Comparison of ENCODE assay signal across 8 cellular contexts in genomic region chr3:42013652-42014442, GRCh38. TPM values are rescaled to one million over a fixed set of nuclear protein-coding genes. Genes with fewer than 3 reads are reported as not detected.
A peak's percentile ranks its signal among the peaks of the same experiment; 100 is the strongest.
DNase-seq lines count a peak whose midpoint lies in the region; ATAC-seq, FAIRE-seq and TF ChIP-seq lines count a peak whose summit lies in the region.

No MANE protein-coding gene starts in this region.

- H3K4me3 ChIP-seq in BE2C (ENCODE audit: low read depth, low read length) (peak overlapping the region; percentile 78), esophagus squamous epithelium (peak overlapping the region; percentile 86 to 96 (median 90))

- FAIRE-seq in GM19239 (lab: Jason Lieb, UNC) = no peak

- no peaks in the 10 kb centered on the region for H3K27me3 ChIP-seq in BE2C
- no peaks in the 10 kb centered on the region for H3K27me3 ChIP-seq in esophagus squamous epithelium

- peak overlapping the region; percentile 87 to 97 (median 92) for H3K27ac ChIP-seq in esophagus squamous epithelium

- no peaks in the 10 kb centered on the region for H3K36me3 Mint-ChIP-seq in neural crest cell (ENCODE audit: low read depth)

- H3K27ac Mint-ChIP-seq in neural crest cell (ENCODE audit: unreplicated experiment) = no peak overlapping the region

- WGBS in esophagus squamous epithelium, 2 donors = 0% methylated on average over 5 to 7 of the region's 110 CpGs

- TF ChIP-seq CTCF in BE2C (IDR thresholded peaks at IDR 0.05; ENCODE audit: low read depth, low read length) (no peak), esophagus squamous epithelium (IDR thresholded peaks at IDR 0.05) (no peak), neural crest cell (conservative IDR thresholded peaks at IDR 0.05) (no peak)

- peak; percentile 5 for ATAC-seq in GM19438 (IDR thresholded peaks at IDR 0.05; ENCODE audit: low read depth, unreplicated experiment)
- ATAC-seq in GM18517 (IDR thresholded peaks at IDR 0.05; ENCODE audit: unreplicated experiment) = no peak

- H3K4me1 ChIP-seq in BE2C (no peaks in the 10 kb centered on the region), esophagus squamous epithelium (peaks cover 12 to 52% (median 16%) of the 10 kb centered on the region in 3 donors)

- no peaks in the 10 kb centered on the region for H3K9me3 Mint-ChIP-seq in neural crest cell

- H3K9me3 ChIP-seq in BE2C (no peaks in the 10 kb centered on the region), esophagus squamous epithelium (no peaks in the 10 kb centered on the region)

- no peak for TF ChIP-seq POLR2A in esophagus squamous epithelium (IDR thresholded peaks at IDR 0.05)

- intact Hi-C loops in esophagus squamous epithelium (cut with DNase I) = loop anchor here (5.0 kb wide), 1 partner anchor 83 kb away; no protein-coding TSS in a partner anchor

- DNase-seq in BE2C (peak; percentile 25), HuH-7 (ENCODE audit: low spot score) (peak; percentile 36), esophagus squamous epithelium (lab: John Stamatoyannopoulos, UW) (no peak), neural crest cell (ENCODE audit: low read depth, low spot score) (peak; percentile 45), GM19239 (ENCODE audit: insufficient read length, low spot score) (no peak)
- peak; percentile 73 for DNase-seq in activated CD8-positive, alpha-beta memory T cell treated with anti-CD3 and anti-CD28 coated beads, Interleukin-2, amount 50 U/mL, for 48 hours

- H3K4me1 Mint-ChIP-seq in neural crest cell = peaks cover 37% of the 10 kb centered on the region

- H3K36me3 ChIP-seq in BE2C = no peaks in the 10 kb centered on the region
- H3K36me3 ChIP-seq in esophagus squamous epithelium = no peaks in the 10 kb centered on the region

- peak overlapping the region; percentile 96 for H3K4me3 Mint-ChIP-seq in neural crest cell

- no peaks in the 10 kb centered on the region for H3K27me3 Mint-ChIP-seq in neural crest cell (ENCODE audit: low read depth)

RNA-seq across cellular contexts. Expression of gene ULK4, which starts 51.9 kb away (rescaled TPM):
- 0.54 TPM for polyA plus RNA-seq in BE2C (2012; ENCODE audit: insufficient read depth, insufficient read length, low read depth)
- 10 to 100 TPM in 1 of 4 donors, 1 to 10 TPM in 3; 2.2 to 11.4 (median 7.9) TPM for total RNA-seq in esophagus squamous epithelium
- total RNA-seq in neural crest cell = 10.2 and 10.4 TPM in 2 replicates

Comparison
In these comparisons a context has a peak if more than half of its experiments do, and no peak if none do; other contexts are left out.
1. DNase-seq: peak in BE2C (single experiment), HuH-7 (single experiment), activated CD8-positive, alpha-beta memory T cell treated with anti-CD3 and anti-CD28 coated beads, Interleukin-2, amount 50 U/mL, for 48 hours (single experiment) and neural crest cell (single experiment); none in esophagus squamous epithelium (single experiment) and GM19239 (single experiment).